1 cellular context compared by ENCODE assay signal in the genomic region with DNA sequence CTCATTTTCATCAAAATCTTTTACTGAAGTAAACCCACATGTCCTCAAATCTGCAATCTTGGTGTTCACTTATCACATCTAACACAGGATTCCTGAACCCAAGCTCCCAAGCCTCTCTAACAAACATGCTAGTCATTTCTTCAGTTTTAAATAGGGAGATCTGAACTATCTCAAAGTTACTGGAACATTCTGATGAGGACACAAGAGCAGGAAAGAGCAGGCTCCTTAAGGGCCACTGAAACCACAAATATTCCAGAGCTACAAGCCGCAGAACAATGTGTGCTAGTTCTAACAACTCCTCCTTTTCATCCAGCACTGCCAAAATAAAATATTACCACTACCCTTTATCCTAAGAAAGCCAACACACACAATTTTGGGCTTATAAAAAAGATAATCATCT.
TF ChIP-seq lines count a peak whose summit lies in the region.

No MANE protein-coding gene starts in this region.

TF ChIP-seq in IMR-90, 13 proteins besides CTCF, POLR2A, EP300 and RAD21 (continued from another document):
- no peak for TF ChIP-seq FOS (IDR thresholded peaks at IDR 0.05; ENCODE audit: low read depth, low read length)
- TF ChIP-seq, protein P1, sequence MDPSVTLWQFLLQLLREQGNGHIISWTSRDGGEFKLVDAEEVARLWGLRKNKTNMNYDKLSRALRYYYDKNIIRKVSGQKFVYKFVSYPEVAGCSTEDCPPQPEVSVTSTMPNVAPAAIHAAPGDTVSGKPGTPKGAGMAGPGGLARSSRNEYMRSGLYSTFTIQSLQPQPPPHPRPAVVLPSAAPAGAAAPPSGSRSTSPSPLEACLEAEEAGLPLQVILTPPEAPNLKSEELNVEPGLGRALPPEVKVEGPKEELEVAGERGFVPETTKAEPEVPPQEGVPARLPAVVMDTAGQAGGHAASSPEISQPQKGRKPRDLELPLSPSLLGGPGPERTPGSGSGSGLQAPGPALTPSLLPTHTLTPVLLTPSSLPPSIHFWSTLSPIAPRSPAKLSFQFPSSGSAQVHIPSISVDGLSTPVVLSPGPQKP (IDR thresholded peaks at IDR 0.05; ENCODE audit: borderline replicate concordance, low read depth, low read length): no peak
- TF ChIP-seq USF2 (IDR thresholded peaks at IDR 0.05; ENCODE audit: low read depth, low read length): no peak
- TF ChIP-seq MAFK (IDR thresholded peaks at IDR 0.05; ENCODE audit: low read depth, low read length): no peak
- TF ChIP-seq MXI1 (IDR thresholded peaks at IDR 0.05; ENCODE audit: borderline replicate concordance, low read depth, low read length): no peak
- TF ChIP-seq RCOR1 (IDR thresholded peaks at IDR 0.05; ENCODE audit: insufficient replicate concordance, low read length): no peak
- no peak for TF ChIP-seq NFE2L2 (IDR thresholded peaks at IDR 0.05; ENCODE audit: low read depth, low read length)
- no peak for TF ChIP-seq RFX5 (IDR thresholded peaks at IDR 0.05; ENCODE audit: low read depth, low read length)
TF ChIP-seq in IMR-90: peak in this region for 0.
